10 cellular contexts compared by ENCODE assay signal in genomic region chr4:10105421-10105820, GRCh38. TPM values are rescaled to one million over a fixed set of nuclear protein-coding genes. Genes with fewer than 3 reads are reported as not detected.
A peak's percentile ranks its signal among the peaks of the same experiment; 100 is the strongest.
DNase-seq lines count a peak whose midpoint lies in the region; ATAC-seq, FAIRE-seq and TF ChIP-seq lines count a peak whose summit lies in the region.
"Had no signal": no experiment of that assay in that cellular context is flagged by ENCODE, and none has a peak within 500 bp of the region (broad histone marks: within the 10 kb centered on the region; RNA-seq: fewer than 3 reads in every experiment).

No MANE protein-coding gene starts in this region.

- peaks cover 0 to 8% (median 2%) of the 10 kb centered on the region in 4 donors for H3K36me3 ChIP-seq in right lobe of liver
- H3K36me3 ChIP-seq in aorta (ENCODE audit: control insufficient read depth in 1 of 2, insufficient read depth in 2 of 2, low read length in 1 of 2), result peaks cover 0 to 4% of the 10 kb centered on the region in 2 donors

- TF ChIP-seq CTCF in chondrocyte (IDR thresholded peaks at IDR 0.05), result no peak
- TF ChIP-seq CTCF in nephron (IDR thresholded peaks at IDR 0.05; ENCODE audit: unreplicated experiment in 3 of 3), result no peak
- no peak for TF ChIP-seq CTCF in right lobe of liver (IDR thresholded peaks at IDR 0.05)
- no peak for TF ChIP-seq CTCF in GM10266 (IDR thresholded peaks at IDR 0.05; ENCODE audit: control insufficient read depth, insufficient read depth, low read depth, missing control alignments)

- H3K4me3 ChIP-seq in right lobe of liver (no peak overlapping the region), aorta (ENCODE audit: low read length in 2 of 2) (no peak overlapping the region)
- H3K4me3 ChIP-seq: GM23338 had no signal

- peaks cover 100% of the 10 kb centered on the region for H3K4me1 Mint-ChIP-seq in stimulated activated naive CD8-positive, alpha-beta T cell treated with anti-CD3 and anti-CD28 coated beads, Interleukin-15, Interleukin-2, amounts not matched to agents 100 ng/mL and 50 ng/mL, for 24 hours (ENCODE audit: low read depth)
- peaks cover 95% of the 10 kb centered on the region for H3K4me1 Mint-ChIP-seq in chondrocyte (ENCODE audit: low read depth)
- H3K4me1 Mint-ChIP-seq in nephron, result peaks cover 96% of the 10 kb centered on the region

- H3K27me3 ChIP-seq in right lobe of liver, result no peaks in the 10 kb centered on the region
- no peaks in the 10 kb centered on the region for H3K27me3 ChIP-seq in aorta (ENCODE audit: control insufficient read depth in 1 of 2, insufficient read depth in 2 of 2, low read length in 1 of 2)

- H3K27me3 Mint-ChIP-seq in stimulated activated naive CD8-positive, alpha-beta T cell treated with anti-CD3 and anti-CD28 coated beads, Interleukin-15, Interleukin-2, amounts not matched to agents 100 ng/mL and 50 ng/mL, for 24 hours, result no peaks in the 10 kb centered on the region
- H3K27me3 Mint-ChIP-seq in chondrocyte (ENCODE audit: low read depth) (no peaks in the 10 kb centered on the region), nephron (ENCODE audit: low read depth) (no peaks in the 10 kb centered on the region)

- H3K27ac Mint-ChIP-seq in stimulated activated naive CD8-positive, alpha-beta T cell treated with anti-CD3 and anti-CD28 coated beads, Interleukin-15, Interleukin-2, amounts not matched to agents 100 ng/mL and 50 ng/mL, for 24 hours, result peak overlapping the region; percentile 93
- H3K27ac Mint-ChIP-seq in chondrocyte (ENCODE audit: unreplicated experiment) (peak overlapping the region; percentile 82), nephron (peak overlapping the region in 2 of 3 experiments; percentile 61 to 65)

- TF ChIP-seq POLR2A in right lobe of liver (IDR thresholded peaks at IDR 0.05), result no peak

- no peaks in the 10 kb centered on the region for H3K9me3 ChIP-seq in right lobe of liver
- H3K9me3 ChIP-seq in aorta (ENCODE audit: control insufficient read depth, low read length), result no peaks in the 10 kb centered on the region

- peak overlapping the region; percentile 82 for H3K4me3 Mint-ChIP-seq in stimulated activated naive CD8-positive, alpha-beta T cell treated with anti-CD3 and anti-CD28 coated beads, Interleukin-15, Interleukin-2, amounts not matched to agents 100 ng/mL and 50 ng/mL, for 24 hours
- H3K4me3 Mint-ChIP-seq in chondrocyte (ENCODE audit: unreplicated experiment) (peak overlapping the region; percentile 1), nephron (peak overlapping the region in 1 of 3 experiments; percentile 1)
- H3K4me3 Mint-ChIP-seq: GM23338 had no signal

- H3K4me1 ChIP-seq in right lobe of liver, result peaks cover 0 to 26% (median 2%) of the 10 kb centered on the region in 4 donors
- peaks cover 5 to 24% of the 10 kb centered on the region in 2 donors for H3K4me1 ChIP-seq in aorta (ENCODE audit: control insufficient read depth in 1 of 2, insufficient read depth in 2 of 2, low read length in 2 of 2)

- peaks cover 92% of the 10 kb centered on the region for H3K36me3 Mint-ChIP-seq in stimulated activated naive CD8-positive, alpha-beta T cell treated with anti-CD3 and anti-CD28 coated beads, Interleukin-15, Interleukin-2, amounts not matched to agents 100 ng/mL and 50 ng/mL, for 24 hours (ENCODE audit: low read depth)
- H3K36me3 Mint-ChIP-seq in chondrocyte (ENCODE audit: low read depth) (peaks cover 30% of the 10 kb centered on the region), nephron (ENCODE audit: low read depth) (peaks cover 72% of the 10 kb centered on the region)

- no peaks in the 10 kb centered on the region for H3K9me3 Mint-ChIP-seq in stimulated activated naive CD8-positive, alpha-beta T cell treated with anti-CD3 and anti-CD28 coated beads, Interleukin-15, Interleukin-2, amounts not matched to agents 100 ng/mL and 50 ng/mL, for 24 hours
- H3K9me3 Mint-ChIP-seq in chondrocyte (ENCODE audit: low read depth) (no peaks in the 10 kb centered on the region), nephron (no peaks in the 10 kb centered on the region)
- H3K9me3 Mint-ChIP-seq: GM23338 had no signal

- intact Hi-C loops in right lobe of liver (cut with DNase I) (no loop called here), aorta (cut with DNase I) (no loop called here)

- ATAC-seq in stimulated activated naive CD8-positive, alpha-beta T cell treated with anti-CD3 and anti-CD28 coated beads, Interleukin-15, Interleukin-2, amounts not matched to agents 100 U/mL and 50 U/mL, for 24 hours, result no peak
- ATAC-seq in right lobe of liver (no peak), aorta (ENCODE audit: low FRiP score) (no peak)
- ATAC-seq: GM23338 had no signal

- H3K27ac ChIP-seq in right lobe of liver (no peak overlapping the region), aorta (ENCODE audit: low read depth in 1 of 2, low read length in 2 of 2) (peak overlapping the region in 1 of 2 donors; percentile 23)

- FAIRE-seq in frontal cortex (lab: Jason Lieb, UNC), result no peak

- 78% methylated on average over 4 of the region's 4 CpGs for WGBS in right lobe of liver (ENCODE audit: insufficient coverage, low coverage, low lambda C conversion rate, missing lambda C conversion rate)
- 85 to 86% methylated on average over 4 of the region's 4 CpGs for WGBS in aorta, 2 donors

- DNase-seq in stimulated activated naive CD8-positive, alpha-beta T cell treated with anti-CD3 and anti-CD28 coated beads, Interleukin-15, Interleukin-2, amounts not matched to agents 100 U/mL and 50 U/mL, for 24 hours, result no peak
- DNase-seq in chondrocyte (ENCODE audit: low spot score) (no peak), right lobe of liver (no peak), aorta (no peak), frontal cortex (ENCODE audit: low spot score in 2 of 2) (no peak), GM10266 (ENCODE audit: extremely low spot score) (no peak)
- DNase-seq: activated CD4-positive, alpha-beta T cell treated with anti-CD3 and anti-CD28 coated beads for 4 hours had no signal

RNA-seq across cellular contexts. Expression of gene WDR1, which starts 11.2 kb away (rescaled TPM):
- 312 to 483 TPM (median 462 TPM) in 3 replicates for total RNA-seq in chondrocyte
- total RNA-seq in right lobe of liver, result 100 to 1,000 TPM in 1 of 6 experiments, 10 to 100 TPM in 5; 65.1 to 149 (median 76.4) TPM
- 100 to 1,000 TPM; 339 to 593 TPM for total RNA-seq in aorta
- polyA plus RNA-seq in aorta, result 100 to 1,000 TPM; 159 to 207 TPM
- 83.2 TPM for total RNA-seq in frontal cortex
